Comparison of ENCODE assay signal across 8 cellular contexts in the genomic region with DNA sequence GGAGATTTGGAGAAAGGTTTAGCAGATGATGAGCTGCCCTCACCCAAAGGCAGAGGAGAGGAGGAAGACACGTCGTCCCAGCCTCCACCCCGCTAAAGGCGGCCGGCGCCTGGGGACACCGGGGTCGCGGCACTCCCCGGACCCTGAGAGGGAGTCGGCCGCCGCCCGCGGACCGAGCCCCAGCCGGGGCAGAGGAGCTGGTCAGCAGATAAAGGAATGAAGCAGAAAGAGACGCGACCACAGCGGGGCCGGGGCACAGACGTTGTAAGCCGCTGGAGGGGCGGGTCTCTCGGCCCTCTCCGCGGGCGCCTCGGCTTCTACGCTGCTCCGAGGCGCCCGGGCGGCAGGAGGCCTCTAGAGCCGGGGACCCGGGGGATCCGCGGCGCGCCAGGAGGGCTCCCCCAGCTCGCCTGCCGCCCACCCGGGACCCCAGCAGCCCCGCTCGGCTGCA. TPM values are rescaled to one million over a fixed set of nuclear protein-coding genes. Genes with fewer than 3 reads are reported as not detected.
DNase-seq lines count a peak whose midpoint lies in the region; ATAC-seq and TF ChIP-seq lines count a peak whose summit lies in the region.

No MANE protein-coding gene starts in this region.

- intact Hi-C loops in activated B cell treated with CpG ODN at 0.5 μM for 24 hours (cut with micrococcal nuclease) (loop anchor here (1.0 to 5.0 kb wide), 5 partner anchors 48 to 319 kb away; a partner anchor contains a TSS), lower leg skin (cut with DNase I; ENCODE audit: low total_unique reads) (no loop called here)

- peak overlapping the region; percentile 95 for H3K4me3 ChIP-seq in HL-60 (replicated peaks; ENCODE audit: insufficient read depth, low read length)
- peak overlapping the region; percentile 88 for H3K4me3 ChIP-seq in coronary artery
- peak overlapping the region; percentile 67 for H3K4me3 ChIP-seq in lower leg skin (ENCODE audit: low read depth, poor library complexity, severe bottlenecking)

- POLR2A ChIA-PET in activated B cell treated with CpG ODN at 0.5 μM for 24 hours (lab: Charles Lee), result interaction anchor here (0.6 to 2.3 kb wide), 17 partner anchors 17 to 329 kb away, joined by 3 to 40 read pairs (median 6); a partner anchor contains a TSS

- peaks cover 48% of the 10 kb centered on the region for H3K4me1 Mint-ChIP-seq in activated B cell treated with CpG ODN at 0.5 μM for 24 hours

- peak overlapping the region; percentile 98 for H3K27ac ChIP-seq in C4-2B
- H3K27ac ChIP-seq in HL-60 (replicated peaks), result peak overlapping the region; percentile 90
- peak overlapping the region; percentile 86 to 93 for H3K27ac ChIP-seq in coronary artery

- no peak for TF ChIP-seq CTCF in C4-2B (conservative IDR thresholded peaks at IDR 0.05)
- no peak for TF ChIP-seq CTCF in HL-60 (IDR thresholded peaks at IDR 0.05; ENCODE audit: insufficient read depth, low read length)
- TF ChIP-seq CTCF in activated B cell treated with CpG ODN at 0.5 μM for 24 hours (IDR thresholded peaks at IDR 0.05), result no peak
- TF ChIP-seq CTCF in coronary artery (IDR thresholded peaks at IDR 0.05), result no peak
- no peak for TF ChIP-seq CTCF in lower leg skin (IDR thresholded peaks at IDR 0.05)

- TF ChIP-seq POLR2A in lower leg skin (IDR thresholded peaks at IDR 0.05), result no peak

- H3K27me3 Mint-ChIP-seq in activated B cell treated with CpG ODN at 0.5 μM for 24 hours, result no peaks in the 10 kb centered on the region

- ATAC-seq in GM19467 (IDR thresholded peaks at IDR 0.05; ENCODE audit: unreplicated experiment), result peak; percentile 27
- ATAC-seq in activated B cell treated with CpG ODN at 0.5 μM for 24 hours (ENCODE audit: low read depth), result peak; percentile 43

- peaks cover 9% of the 10 kb centered on the region for H3K36me3 Mint-ChIP-seq in activated B cell treated with CpG ODN at 0.5 μM for 24 hours (ENCODE audit: low read depth)

- H3K27me3 ChIP-seq in HL-60 (ENCODE audit: insufficient read depth, poor library complexity, severe bottlenecking), result no peaks in the 10 kb centered on the region

- CTCF ChIA-PET in activated B cell treated with CpG ODN at 0.5 μM for 24 hours (lab: Charles Lee), result interaction anchor here (1.0 to 2.0 kb wide), 5 partner anchors 26 to 81 kb away, joined by 3 to 6 read pairs (median 4); no protein-coding TSS in a partner anchor

- WGBS in lower leg skin, 2 donors, result 0% methylated on average over 25 to 31 of the region's 45 CpGs

- DNase-seq in HL-60 (ENCODE audit: low read depth in 1 of 2, low spot score in 1 of 2), result peak in 1 of 2 experiments; percentile 20
- DNase-seq in activated B cell treated with CpG ODN at 0.5 μM for 24 hours, result peak; percentile 44
- no peak for DNase-seq in coronary artery (ENCODE audit: low spot score)
- DNase-seq in lower leg skin (ENCODE audit: low spot score in 2 of 2), result peak in 1 of 2 donors; percentile 89
- DNase-seq in stimulated activated CD8-positive, alpha-beta memory T cell treated with anti-CD3 and anti-CD28 coated beads, Interleukin-4, amount 100 ng/mL, for 48 hours, result peak; percentile 44
- DNase-seq in NCI-H2196 (lab: John Stamatoyannopoulos, UW; ENCODE audit: unreplicated experiment), result no peak

- H3K4me3 Mint-ChIP-seq in activated B cell treated with CpG ODN at 0.5 μM for 24 hours, result peak overlapping the region; percentile 97

- no peaks in the 10 kb centered on the region for H3K9me3 Mint-ChIP-seq in activated B cell treated with CpG ODN at 0.5 μM for 24 hours

- peak overlapping the region; percentile 74 for H3K27ac Mint-ChIP-seq in activated B cell treated with CpG ODN at 0.5 μM for 24 hours

RNA-seq across cellular contexts. Expression of a gene that starts 0.5 kb away (rescaled TPM):
- total RNA-seq in activated B cell treated with CpG ODN at 0.5 μM for 24 hours, result 191 and 201 TPM in 2 replicates
- 100 to 1,000 TPM in 1 of 4 donors, 10 to 100 TPM in 3; 45.5 to 103 (median 88.9) TPM for total RNA-seq in lower leg skin

Comparison
In these comparisons a context has a peak if more than half of its experiments do, and no peak if none do; other contexts are left out.
1. DNase-seq: peak in activated B cell treated with CpG ODN at 0.5 μM for 24 hours (single experiment) and stimulated activated CD8-positive, alpha-beta memory T cell treated with anti-CD3 and anti-CD28 coated beads, Interleukin-4, amount 100 ng/mL, for 48 hours (single experiment); none in coronary artery (single experiment) and NCI-H2196 (single experiment).
2. Peak in every context shown above with its lines, with median percentiles within 50 percentile points of each other: H3K27ac ChIP-seq and H3K4me3 ChIP-seq.